In genomic region chr1:41379741-41380130, GRCh38 we compare ENCODE assay signal across 16 cellular contexts. TPM values are rescaled to one million over a fixed set of nuclear protein-coding genes. Genes with fewer than 3 reads are reported as not detected.
A peak's percentile ranks its signal among the peaks of the same experiment; 100 is the strongest.
DNase-seq lines count a peak whose midpoint lies in the region; ATAC-seq, FAIRE-seq and TF ChIP-seq lines count a peak whose summit lies in the region.
"Had no signal": no experiment of that assay in that cellular context is flagged by ENCODE, and none has a peak within 500 bp of the region (broad histone marks: within the 10 kb centered on the region; RNA-seq: fewer than 3 reads in every experiment).

No MANE protein-coding gene starts in this region.

- no peak for TF ChIP-seq CTCF in esophagus muscularis mucosa (IDR thresholded peaks at IDR 0.05)
- no peak for TF ChIP-seq CTCF in tibial artery (IDR thresholded peaks at IDR 0.05)

- no peak for ATAC-seq in stimulated activated naive CD8-positive, alpha-beta T cell treated with anti-CD3 and anti-CD28 coated beads, Interleukin-15, amount 100 ng/mL, for 72 hours
- ATAC-seq: SK-N-SH treated with all-trans-retinoic acid at 6 μM for 48 hours had no signal

- H3K9me3 ChIP-seq in esophagus muscularis mucosa (no peaks in the 10 kb centered on the region), tibial artery (no peaks in the 10 kb centered on the region), small intestine (ENCODE audit: control insufficient read depth, low read depth) (no peaks in the 10 kb centered on the region)

- TF ChIP-seq EP300 in esophagus muscularis mucosa (IDR thresholded peaks at IDR 0.05), result no peak

- H3K4me3 Mint-ChIP-seq in stimulated activated naive CD8-positive, alpha-beta T cell treated with anti-CD3 and anti-CD28 coated beads, Interleukin-15, amount 100 ng/mL, for 72 hours, result no peak overlapping the region
- H3K4me3 Mint-ChIP-seq: activated B cell treated with CpG ODN at 0.5 μM for 24 hours; stimulated activated naive CD8-positive, alpha-beta T cell treated with anti-CD3 and anti-CD28 coated beads, Interleukin-15, Interleukin-2, amounts not matched to agents 100 ng/mL and 50 ng/mL, for 24 hours had no signal

- WGBS in esophagus muscularis mucosa, result 57% methylated on average over 6 of the region's 6 CpGs
- 69 to 72% (median 71%) methylated on average over 6 of the region's 6 CpGs for WGBS in small intestine, 3 donors

- intact Hi-C loops in esophagus muscularis mucosa (cut with DNase I) (no loop called here), tibial artery (cut with DNase I; ENCODE audit: low total_unique reads) (loop anchor here (2.0 kb wide), 1 partner anchor 13 kb away; no protein-coding TSS in a partner anchor)

- peaks cover 29% of the 10 kb centered on the region for H3K4me1 Mint-ChIP-seq in stimulated activated naive CD8-positive, alpha-beta T cell treated with anti-CD3 and anti-CD28 coated beads, Interleukin-15, amount 100 ng/mL, for 72 hours

- no peak overlapping the region for H3K27ac Mint-ChIP-seq in stimulated activated naive CD8-positive, alpha-beta T cell treated with anti-CD3 and anti-CD28 coated beads, Interleukin-15, amount 100 ng/mL, for 72 hours
- H3K27ac Mint-ChIP-seq: activated B cell treated with CpG ODN at 0.5 μM for 24 hours; activated naive CD4-positive, alpha-beta T cell treated with anti-CD3 and anti-CD28 coated beads, Interleukin-2, amount 10 ng/mL, durations not matched to agents 7 days and 5 days; stimulated activated naive CD8-positive, alpha-beta T cell treated with anti-CD3 and anti-CD28 coated beads, Interleukin-15, Interleukin-2, amounts not matched to agents 100 ng/mL and 50 ng/mL, for 24 hours had no signal

- no peak for FAIRE-seq in small intestine (lab: Jason Lieb, UNC)

- H3K36me3 ChIP-seq in esophagus muscularis mucosa, result peaks cover 0 to 20% (median 4%) of the 10 kb centered on the region in 4 donors
- peaks cover 0 to 18% (median 0%) of the 10 kb centered on the region in 3 donors for H3K36me3 ChIP-seq in tibial artery
- no peaks in the 10 kb centered on the region for H3K36me3 ChIP-seq in small intestine (ENCODE audit: control insufficient read depth in 2 of 2, insufficient read depth in 2 of 2, low read length in 2 of 2)
- H3K36me3 ChIP-seq: cardiac muscle cell had no signal

- peak in 2 of 3 experiments; percentile 32 to 76 for DNase-seq in NCI-H1417 (lab: John Stamatoyannopoulos, UW)
- DNase-seq in NCI-H1417 treated with DMSO at 0.1 percent for 48 hours (lab: John Stamatoyannopoulos, UW), result no peak
- peak; percentile 61 for DNase-seq in NCI-H345 (lab: John Stamatoyannopoulos, UW)
- no peak for DNase-seq in esophagus muscularis mucosa (ENCODE audit: extremely low spot score)
- DNase-seq in tibial artery, result no peak
- no peak for DNase-seq in small intestine
- no peak for DNase-seq in LoVo (ENCODE audit: low spot score)
- DNase-seq in stimulated activated naive CD8-positive, alpha-beta T cell treated with anti-CD3 and anti-CD28 coated beads, Interleukin-15, amount 100 ng/mL, for 72 hours, result no peak
- DNase-seq: activated B cell treated with CpG ODN at 0.5 μM for 24 hours; activated naive CD4-positive, alpha-beta T cell treated with anti-CD3 and anti-CD28 coated beads, Interleukin-2, amount 10 ng/mL, durations not matched to agents 7 days and 5 days; head of caudate nucleus; kidney glomerular epithelial cell; MM.1S had no signal

- peak overlapping the region; percentile 27 to 98 (median 98) for H3K27ac ChIP-seq in esophagus muscularis mucosa (replicated peaks in 1 of 4)
- H3K27ac ChIP-seq in tibial artery, result peak overlapping the region; percentile 99
- no peak overlapping the region for H3K27ac ChIP-seq in small intestine (ENCODE audit: low read depth in 1 of 2, low read length in 1 of 2)
- H3K27ac ChIP-seq: cardiac muscle cell had no signal

- H3K9me3 Mint-ChIP-seq in stimulated activated naive CD8-positive, alpha-beta T cell treated with anti-CD3 and anti-CD28 coated beads, Interleukin-15, amount 100 ng/mL, for 72 hours, result no peaks in the 10 kb centered on the region
- H3K9me3 Mint-ChIP-seq: activated B cell treated with CpG ODN at 0.5 μM for 24 hours; activated naive CD4-positive, alpha-beta T cell treated with anti-CD3 and anti-CD28 coated beads, Interleukin-2, amount 10 ng/mL, durations not matched to agents 7 days and 5 days; stimulated activated naive CD8-positive, alpha-beta T cell treated with anti-CD3 and anti-CD28 coated beads, Interleukin-15, Interleukin-2, amounts not matched to agents 100 ng/mL and 50 ng/mL, for 24 hours had no signal

- H3K27me3 Mint-ChIP-seq in stimulated activated naive CD8-positive, alpha-beta T cell treated with anti-CD3 and anti-CD28 coated beads, Interleukin-15, amount 100 ng/mL, for 72 hours, result peaks cover 68% of the 10 kb centered on the region

- H3K4me1 ChIP-seq in esophagus muscularis mucosa (peaks cover 17 to 43% (median 36%) of the 10 kb centered on the region in 4 donors), tibial artery (peaks cover 0 to 40% (median 30%) of the 10 kb centered on the region in 4 donors), small intestine (ENCODE audit: control insufficient read depth in 2 of 2, insufficient read depth in 1 of 2, low read depth in 1 of 2, low read length in 1 of 2) (no peaks in the 10 kb centered on the region)

- H3K4me3 ChIP-seq in esophagus muscularis mucosa (no peak overlapping the region), tibial artery (no peak overlapping the region), small intestine (ENCODE audit: low read depth in 1 of 2, low read length in 2 of 2) (no peak overlapping the region)
- H3K4me3 ChIP-seq: cardiac muscle cell had no signal

- no peak for TF ChIP-seq POLR2A in esophagus muscularis mucosa (IDR thresholded peaks at IDR 0.05; ENCODE audit: low read depth)

- H3K27me3 ChIP-seq in esophagus muscularis mucosa, result peaks cover 0 to 7% (median 0%) of the 10 kb centered on the region in 4 donors
- no peaks in the 10 kb centered on the region for H3K27me3 ChIP-seq in tibial artery
- H3K27me3 ChIP-seq in small intestine (ENCODE audit: control insufficient read depth in 2 of 2, insufficient read depth in 2 of 2, low read length in 2 of 2), result no peaks in the 10 kb centered on the region

RNA-seq across cellular contexts. Expression of gene FOXO6, which starts 18.5 kb away (rescaled TPM):
- total RNA-seq in esophagus muscularis mucosa, result 1 to 10 TPM in 1 of 4 donors, under 1 TPM in 3; 0.33 to 1.3 (median 0.53) TPM
- under 1 TPM in 1 of 3 donors, not detected in 2; 0.34 TPM for polyA plus RNA-seq in small intestine

Comparison
In these comparisons a context has a peak if more than half of its experiments do, and no peak if none do; other contexts are left out.
1. DNase-seq: peak in NCI-H1417 (2 of 3) and NCI-H345 (single experiment); none in NCI-H1417 treated with DMSO at 0.1 percent for 48 hours (single experiment), esophagus muscularis mucosa (single experiment), tibial artery (0 of 2), small intestine (single experiment), LoVo (single experiment) and stimulated activated naive CD8-positive, alpha-beta T cell treated with anti-CD3 and anti-CD28 coated beads, Interleukin-15, amount 100 ng/mL, for 72 hours (0 of 2).
2. H3K27ac ChIP-seq: peak in esophagus muscularis mucosa (4 of 4) and tibial artery (2 of 2); none in small intestine (0 of 2).